Comparison of ENCODE assay signal across 8 cellular contexts in the genomic region with DNA sequence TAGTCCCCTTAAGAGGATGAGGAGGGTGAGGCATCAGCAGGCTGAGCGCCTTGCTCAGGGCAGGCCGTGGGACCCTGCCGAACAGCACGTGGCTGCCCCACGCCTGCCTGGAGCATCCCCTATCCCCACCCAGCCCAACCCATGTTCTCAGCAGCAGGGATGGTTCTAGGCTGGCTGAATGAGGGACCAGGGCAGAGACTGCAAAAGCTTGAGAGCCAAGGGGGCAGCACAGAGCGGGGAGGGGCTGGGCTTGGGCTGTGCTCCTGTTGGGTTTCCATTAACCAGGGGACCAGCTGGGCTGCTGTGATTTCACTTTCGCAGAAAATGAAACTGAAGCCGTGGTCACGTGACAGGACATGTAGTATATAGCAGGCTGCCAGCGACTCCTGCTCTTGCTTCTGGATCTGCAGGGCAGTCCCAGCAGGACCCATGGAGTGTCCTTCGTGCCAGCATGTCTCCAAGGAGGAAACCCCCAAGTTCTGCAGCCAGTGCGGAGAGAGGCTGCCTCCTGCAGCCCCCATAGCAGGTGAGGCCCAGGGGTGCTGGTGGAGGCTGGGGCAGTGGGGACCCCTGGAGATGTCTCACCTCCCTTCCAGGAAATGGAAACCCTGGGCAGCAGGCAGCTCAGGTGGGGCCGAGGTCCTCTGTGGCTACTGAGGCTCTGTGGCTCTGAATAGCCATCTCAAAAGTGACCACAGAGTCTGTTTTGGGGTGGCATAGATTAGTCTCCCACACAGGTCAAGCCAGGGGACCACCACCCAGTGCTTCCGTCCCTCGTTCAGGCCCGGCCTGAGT. TPM values are rescaled to one million over a fixed set of nuclear protein-coding genes. Genes with fewer than 3 reads are reported as not detected.
A peak's percentile ranks its signal among the peaks of the same experiment; 100 is the strongest.
DNase-seq lines count a peak whose midpoint lies in the region; ATAC-seq and TF ChIP-seq lines count a peak whose summit lies in the region.

No MANE protein-coding gene starts in this region.

- H3K4me3 ChIP-seq in NB4 (ENCODE audit: low read depth, low read length) (no peak overlapping the region), duodenal mucosa (ENCODE audit: low read depth in 1 of 2, low read length in 2 of 2) (peak overlapping the region; percentile 76 to 91), mucosa of descending colon (no peak overlapping the region)

- H3K9ac ChIP-seq in duodenal mucosa (ENCODE audit: low read depth in 1 of 2, low read length in 2 of 2): peak overlapping the region; percentile 69

- DNase-seq in Daoy (ENCODE audit: low read depth) (peak; percentile 78), NB4 (ENCODE audit: low read depth) (peak; percentile 32), mucosa of descending colon (peak; percentile 83 to 97 (median 92)), cerebellum (ENCODE audit: low spot score) (no peak)
- DNase-seq in activated CD4-positive, alpha-beta T cell treated with anti-CD3 and anti-CD28 coated beads for 24 hours (ENCODE audit: low read depth in 2 of 2): peak; percentile 79 to 81
- DNase-seq in stimulated activated CD8-positive, alpha-beta memory T cell treated with anti-CD3 and anti-CD28 coated beads, Interleukin-4, amount 100 ng/mL, for 48 hours: peak; percentile 91

- H3K36me3 ChIP-seq in duodenal mucosa (ENCODE audit: control insufficient read depth in 1 of 2, insufficient read depth in 2 of 2, low read length in 2 of 2): peaks cover 3 to 13% of the 10 kb centered on the region in 2 donors
- H3K36me3 ChIP-seq in mucosa of descending colon (ENCODE audit: low read depth): no peaks in the 10 kb centered on the region

- H3K9me3 ChIP-seq in duodenal mucosa (ENCODE audit: control insufficient read depth in 1 of 2, low read length in 2 of 2): no peaks in the 10 kb centered on the region
- H3K9me3 ChIP-seq in mucosa of descending colon: no peaks in the 10 kb centered on the region

- H3K4me1 ChIP-seq in duodenal mucosa (ENCODE audit: control insufficient read depth in 1 of 2, insufficient read depth in 2 of 2, low read length in 2 of 2) (peaks cover 24 to 47% of the 10 kb centered on the region in 2 donors), mucosa of descending colon (ENCODE audit: low read depth) (peaks cover 38% of the 10 kb centered on the region)

- H3K27ac ChIP-seq in duodenal mucosa (ENCODE audit: low read depth, low read length): peak overlapping the region; percentile 61

- intact Hi-C loops in mucosa of descending colon (cut with DNase I, micrococcal nuclease): no loop called here

- no peaks in the 10 kb centered on the region for H3K27me3 ChIP-seq in duodenal mucosa (ENCODE audit: control insufficient read depth in 1 of 2, insufficient read depth in 2 of 2, low read length in 2 of 2)

- TF ChIP-seq POLR2A in NB4 (IDR thresholded peaks at IDR 0.05; ENCODE audit: extremely low read depth, insufficient read length): no peak

- TF ChIP-seq CTCF in NB4 (IDR thresholded peaks at IDR 0.05; ENCODE audit: low read depth, low read length) (no peak), mucosa of descending colon (IDR thresholded peaks at IDR 0.05) (no peak)

- ATAC-seq in GM21717 (IDR thresholded peaks at IDR 0.05; ENCODE audit: unreplicated experiment) (peak; percentile 36), mucosa of descending colon (peak; percentile 72)

RNA-seq across cellular contexts. Expression of gene RNF213, which starts 2.8 kb away (rescaled TPM):
- total RNA-seq in Daoy (2014; rRNA removed; shearing (Covaris generic)): 19.0 and 22.2 TPM in 2 replicates
- total RNA-seq in mucosa of descending colon: 100 to 1,000 TPM; 135 to 143 (median 136) TPM
- total RNA-seq in cerebellum: 31.9 TPM

RNA-seq across cellular contexts. Expression of gene SLC26A11, which starts 43.2 kb away (rescaled TPM):
- 0.69 and 1.9 TPM in 2 replicates for total RNA-seq in Daoy (2014; rRNA removed; shearing (Covaris generic))
- total RNA-seq in mucosa of descending colon (10 to 100 TPM; 13.8 to 18.1 (median 14.0) TPM), cerebellum (10.1 TPM)

RNA-seq across cellular contexts. Expression of gene SGSH, which starts 43.3 kb away (rescaled TPM):
- 2.1 and 2.4 TPM in 2 replicates for total RNA-seq in Daoy (2014; rRNA removed; shearing (Covaris generic))
- total RNA-seq in mucosa of descending colon (10 to 100 TPM; 39.7 to 44.8 (median 42.5) TPM), cerebellum (10.4 TPM)

Comparison
In these comparisons a context has a peak if more than half of its experiments do, and no peak if none do; other contexts are left out.
1. H3K4me3 ChIP-seq: peak in duodenal mucosa (2 of 2); none in NB4 (single experiment) and mucosa of descending colon (single experiment).